Comparison of ENCODE assay signal across 14 cellular contexts in genomic region chr15:31457161-31457560, GRCh38.
DNase-seq lines count a peak whose midpoint lies in the region; ATAC-seq and TF ChIP-seq lines count a peak whose summit lies in the region.
"Had no signal": no experiment of that assay in that cellular context is flagged by ENCODE, and none has a peak within 500 bp of the region (broad histone marks: within the 10 kb centered on the region; RNA-seq: fewer than 3 reads in every experiment).

No MANE protein-coding gene starts in this region.

- in situ Hi-C loops in gastrocnemius medialis (cut with MboI; ENCODE audit: low sequenced_read_pairs in 4 of 4) = no loop called here

- peaks cover 38% of the 10 kb centered on the region for H3K4me1 ChIP-seq in adipocyte (ENCODE audit: control insufficient read depth, insufficient read depth, low read length)
- H3K4me1 ChIP-seq in foreskin keratinocyte = peaks cover 28% of the 10 kb centered on the region
- peaks cover 0 to 39% (median 21%) of the 10 kb centered on the region in 4 donors for H3K4me1 ChIP-seq in tibial artery
- H3K4me1 ChIP-seq in gastrocnemius medialis = peaks cover 0 to 4% of the 10 kb centered on the region in 2 donors

- no peak for ATAC-seq in Right ventricle myocardium superior (ENCODE audit: poor library complexity)
- ATAC-seq in foreskin keratinocyte = peak; percentile 60
- no peak for ATAC-seq in gastrocnemius medialis

- no peak for TF ChIP-seq POLR2A in gastrocnemius medialis (IDR thresholded peaks at IDR 0.05)

- no peak for TF ChIP-seq CTCF in foreskin keratinocyte (conservative IDR thresholded peaks at IDR 0.05)
- no peak for TF ChIP-seq CTCF in tibial artery (IDR thresholded peaks at IDR 0.05)
- no peak for TF ChIP-seq CTCF in gastrocnemius medialis (IDR thresholded peaks at IDR 0.05 in 4 of 5, conservative IDR thresholded peaks at IDR 0.05 in 1 of 5)

- peak overlapping the region; percentile 25 for H3K4me3 ChIP-seq in adipocyte (ENCODE audit: low read length)
- H3K4me3 ChIP-seq in tibial artery = no peak overlapping the region
- H3K4me3 ChIP-seq in gastrocnemius medialis = no peak overlapping the region

- DNase-seq in cardiac septum (ENCODE audit: low spot score) (peak; percentile 62), Right ventricle myocardium superior (no peak), adipocyte (ENCODE audit: low read depth) (peak; percentile 40), foreskin keratinocyte (peak; percentile 88 to 92), tibial artery (no peak), NCI-H226 (no peak), gastrocnemius medialis (no peak), NK-92 (lab: John Stamatoyannopoulos, UW; ENCODE audit: unreplicated experiment) (no peak)
- DNase-seq: activated naive CD4-positive, alpha-beta T cell treated with anti-CD3 and anti-CD28 coated beads for 36 hours; Karpas-422; NCI-H1436 treated with DMSO at 0.1 percent for 48 hours; NCI-H446 treated with DMSO at 0.1 percent for 48 hours; posterior cingulate gyrus; substantia nigra had no signal

- no peaks in the 10 kb centered on the region for H3K9me3 ChIP-seq in adipocyte (ENCODE audit: control insufficient read depth, low read length)
- no peaks in the 10 kb centered on the region for H3K9me3 ChIP-seq in tibial artery
- H3K9me3 ChIP-seq in gastrocnemius medialis = no peaks in the 10 kb centered on the region

- intact Hi-C loops in cardiac septum (cut with DNase I) (no loop called here), Right ventricle myocardium superior (cut with DNase I) (no loop called here), tibial artery (cut with DNase I; ENCODE audit: low total_unique reads) (no loop called here), gastrocnemius medialis (cut with DNase I; ENCODE audit: low total_unique reads) (no loop called here)

- H3K36me3 ChIP-seq in adipocyte (ENCODE audit: control insufficient read depth, insufficient read depth, low read length, severe bottlenecking) = no peaks in the 10 kb centered on the region
- no peaks in the 10 kb centered on the region for H3K36me3 ChIP-seq in tibial artery
- no peaks in the 10 kb centered on the region for H3K36me3 ChIP-seq in gastrocnemius medialis

- H3K9ac ChIP-seq in adipocyte (ENCODE audit: low read length) = peak overlapping the region; percentile 72

- H3K27me3 ChIP-seq in adipocyte (replicated peaks; ENCODE audit: control insufficient read depth, insufficient read depth, low read length) (no peaks in the 10 kb centered on the region), foreskin keratinocyte (no peaks in the 10 kb centered on the region), tibial artery (no peaks in the 10 kb centered on the region), gastrocnemius medialis (no peaks in the 10 kb centered on the region)

- H3K27ac ChIP-seq in foreskin keratinocyte (peak overlapping the region; percentile 83), tibial artery (peak overlapping the region; percentile 35 to 37), gastrocnemius medialis (no peak overlapping the region)

Comparison
In these comparisons a context has a peak if more than half of its experiments do, and no peak if none do; other contexts are left out.
1. DNase-seq: peak in cardiac septum (single experiment), adipocyte (single experiment) and foreskin keratinocyte (2 of 2); none in Right ventricle myocardium superior (single experiment), tibial artery (0 of 2), NCI-H226 (single experiment), gastrocnemius medialis (0 of 2) and NK-92 (single experiment).
2. H3K27ac ChIP-seq: peak in foreskin keratinocyte (single experiment) and tibial artery (2 of 2); none in gastrocnemius medialis (0 of 4).